Comparison of ENCODE assay signal across 8 cellular contexts in genomic region chr5:141349917-141350619, GRCh38.
DNase-seq lines count a peak whose midpoint lies in the region; ATAC-seq, FAIRE-seq and TF ChIP-seq lines count a peak whose summit lies in the region.

Gene PCDHGB1 (plus strand): TSS chr5:141350099. CDS start chr5:141350261, 162 bp downstream.

- TF ChIP-seq CTCF in D721Med (IDR thresholded peaks at IDR 0.05; ENCODE audit: insufficient read depth, missing control alignments), result peak; percentile 62

- H3K4me3 Mint-ChIP-seq in activated naive CD8-positive, alpha-beta T cell treated with anti-CD3 and anti-CD28 coated beads, Interleukin-2, amount 50 U/mL, for 24 hours, result no peak within 1 kb of the TSS
- H3K4me3 Mint-ChIP-seq in stimulated activated memory B cell treated with anti-CD40 and anti-IgM and Interleukin-4, amounts not matched to agents 10 μg/mL and 1 μg/mL and 100 μg/mL, for 72 hours, result peak within 1 kb of the TSS; percentile 64

- peak; percentile 55 for ATAC-seq in GM21528 (IDR thresholded peaks at IDR 0.05; ENCODE audit: low FRiP score, unreplicated experiment)
- ATAC-seq in activated naive CD8-positive, alpha-beta T cell treated with anti-CD3 and anti-CD28 coated beads, Interleukin-2, amount 50 U/mL, for 24 hours, result no peak
- no peak for ATAC-seq in stimulated activated memory B cell treated with anti-CD40 and anti-IgM and Interleukin-4, amounts not matched to agents 10 μg/mL and 1 μg/mL and 100 μg/mL, for 72 hours

- FAIRE-seq in D721Med (lab: Jason Lieb, UNC), result peak; percentile 25

- H3K4me1 Mint-ChIP-seq in activated naive CD8-positive, alpha-beta T cell treated with anti-CD3 and anti-CD28 coated beads, Interleukin-2, amount 50 U/mL, for 24 hours, result no peaks in the 10 kb centered on the region
- H3K4me1 Mint-ChIP-seq in stimulated activated memory B cell treated with anti-CD40 and anti-IgM and Interleukin-4, amounts not matched to agents 10 μg/mL and 1 μg/mL and 100 μg/mL, for 72 hours, result no peaks in the 10 kb centered on the region

- peak; percentile 63 for DNase-seq in D721Med (ENCODE audit: insufficient read length, low spot score)
- peak; percentile 4 for DNase-seq in NCI-H2171 (lab: John Stamatoyannopoulos, UW)
- DNase-seq in activated naive CD8-positive, alpha-beta T cell treated with anti-CD3 and anti-CD28 coated beads, Interleukin-2, amount 50 U/mL, for 24 hours, result peak; percentile 20
- DNase-seq in NCI-H1105 (lab: John Stamatoyannopoulos, UW), result no peak
- DNase-seq in NCI-H2107 (lab: John Stamatoyannopoulos, UW), result no peak

- H3K4me3 ChIP-seq in iPS-11a (ENCODE audit: low read depth, low read length), result peak within 1 kb of the TSS; percentile 10

- peaks cover 60% of the 10 kb centered on the region for H3K27me3 Mint-ChIP-seq in activated naive CD8-positive, alpha-beta T cell treated with anti-CD3 and anti-CD28 coated beads, Interleukin-2, amount 50 U/mL, for 24 hours
- peaks cover 81% of the 10 kb centered on the region for H3K27me3 Mint-ChIP-seq in stimulated activated memory B cell treated with anti-CD40 and anti-IgM and Interleukin-4, amounts not matched to agents 10 μg/mL and 1 μg/mL and 100 μg/mL, for 72 hours

- H3K36me3 Mint-ChIP-seq in activated naive CD8-positive, alpha-beta T cell treated with anti-CD3 and anti-CD28 coated beads, Interleukin-2, amount 50 U/mL, for 24 hours (ENCODE audit: low read depth), result peaks cover 17% of the 10 kb centered on the region
- H3K36me3 Mint-ChIP-seq in stimulated activated memory B cell treated with anti-CD40 and anti-IgM and Interleukin-4, amounts not matched to agents 10 μg/mL and 1 μg/mL and 100 μg/mL, for 72 hours, result peaks cover 4% of the 10 kb centered on the region

- no peak within 1 kb of the TSS for H3K27ac Mint-ChIP-seq in activated naive CD8-positive, alpha-beta T cell treated with anti-CD3 and anti-CD28 coated beads, Interleukin-2, amount 50 U/mL, for 24 hours
- H3K27ac Mint-ChIP-seq in stimulated activated memory B cell treated with anti-CD40 and anti-IgM and Interleukin-4, amounts not matched to agents 10 μg/mL and 1 μg/mL and 100 μg/mL, for 72 hours, result no peak within 1 kb of the TSS

- H3K9me3 Mint-ChIP-seq in activated naive CD8-positive, alpha-beta T cell treated with anti-CD3 and anti-CD28 coated beads, Interleukin-2, amount 50 U/mL, for 24 hours, result peaks cover 49% of the 10 kb centered on the region
- H3K9me3 Mint-ChIP-seq in stimulated activated memory B cell treated with anti-CD40 and anti-IgM and Interleukin-4, amounts not matched to agents 10 μg/mL and 1 μg/mL and 100 μg/mL, for 72 hours, result peaks cover 19% of the 10 kb centered on the region

Comparison
In these comparisons a context has a peak if more than half of its experiments do, and no peak if none do; other contexts are left out.
1. DNase-seq: peak in D721Med (single experiment), NCI-H2171 (single experiment) and activated naive CD8-positive, alpha-beta T cell treated with anti-CD3 and anti-CD28 coated beads, Interleukin-2, amount 50 U/mL, for 24 hours (single experiment); none in NCI-H1105 (single experiment) and NCI-H2107 (single experiment).